In the genomic region with DNA sequence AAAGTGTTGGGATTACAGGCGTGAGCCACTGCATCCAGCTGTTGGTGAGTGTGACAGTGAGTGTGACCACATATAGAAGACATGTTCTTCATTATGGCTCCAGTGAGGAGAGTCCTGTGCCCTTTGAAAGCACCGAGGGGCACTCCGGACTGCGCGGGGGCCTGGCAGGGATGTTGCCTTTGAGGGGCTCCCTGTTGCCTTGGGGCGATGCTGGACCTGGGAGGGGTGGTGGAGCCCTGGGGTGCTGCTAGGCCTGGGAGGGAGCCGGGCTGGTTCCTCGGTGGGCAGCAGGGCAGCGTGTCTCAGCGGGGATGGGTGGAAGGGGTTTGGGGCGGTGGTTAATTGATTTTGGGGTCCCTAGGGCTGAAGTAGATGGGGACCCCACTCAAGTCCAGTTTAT, we compare ENCODE assay signal across 39 cellular contexts. TPM values are rescaled to one million over a fixed set of nuclear protein-coding genes. Genes with fewer than 3 reads are reported as not detected.
"Had no signal": no experiment of that assay in that cellular context is flagged by ENCODE, and none has a peak within 500 bp of the region (broad histone marks: within the 10 kb centered on the region; RNA-seq: fewer than 3 reads in every experiment).

No MANE protein-coding gene starts in this region.

- H3K9me3 Mint-ChIP-seq: activated B cell treated with CpG ODN at 0.5 μM for 24 hours; activated CD4-positive, alpha-beta memory T cell treated with anti-CD3 and anti-CD28 coated beads for 36 hours; activated naive CD4-positive, alpha-beta T cell treated with anti-CD3 and anti-CD28 coated beads for 36 hours; activated naive CD4-positive, alpha-beta T cell treated with anti-CD3 and anti-CD28 coated beads, Interleukin-2, amount 50 U/mL, for 72 hours; activated T-cell treated with anti-CD3 and anti-CD28 coated beads, Interleukin-2, amount 50 U/mL, for 4 hours; activated T-helper 17 cell treated with anti-CD3 and anti-CD28 coated beads, Interleukin-2, amount 50 U/mL, for 72 hours; central memory CD8-positive, alpha-beta T cell had no signal

- H3K4me1 ChIP-seq: adrenal gland had no signal

- H3K36me3 ChIP-seq: adrenal gland, cardiac muscle cell had no signal

- H3K4me3 Mint-ChIP-seq: activated B cell treated with CpG ODN at 0.5 μM for 24 hours; activated CD4-positive, alpha-beta memory T cell treated with anti-CD3 and anti-CD28 coated beads for 36 hours; activated CD4-positive, alpha-beta T cell treated with anti-CD3 and anti-CD28 coated beads, Interleukin-2, amount 10 ng/mL, durations not matched to agents 24 days and 14 days; activated CD8-positive, alpha-beta T cell treated with anti-CD3 and anti-CD28 coated beads for 36 hours; activated naive CD4-positive, alpha-beta T cell treated with anti-CD3 and anti-CD28 coated beads for 36 hours; activated naive CD8-positive, alpha-beta T cell treated with anti-CD3 and anti-CD28 coated beads, Interleukin-2, amount 10 ng/mL, durations not matched to agents 7 days and 5 days; activated T-cell treated with anti-CD3 and anti-CD28 coated beads, Interleukin-2, amount 50 U/mL, for 4 hours; activated T-cell treated with anti-CD3 and anti-CD28 coated beads, Interleukin-2, amount 50 U/mL, for 72 hours; activated T-helper 1 cell treated with anti-CD3 and anti-CD28 coated beads, Interleukin-12 subunit alpha, Interleukin-12 subunit beta, Interleukin-2, Interleukin-4 antibody, amounts not matched to agents 30 ng/mL and 10 ng/mL and 1 ng/mL, durations not matched to agents 14 hours and 24 hours and 36 hours; activated T-helper 17 cell treated with anti-CD3 and anti-CD28 coated beads, Interleukin-2, amount 50 U/mL, for 72 hours; brain; central memory CD8-positive, alpha-beta T cell; T-helper 1 cell treated with Interleukin-12 subunit alpha and Interleukin-12 subunit beta and Interleukin-4 antibody, amounts not matched to agents 30 μg/mL and 1 μg/mL, for 36 hours; T-helper 2 cell treated with Interferon-gamma antibody and Interleukin-4, amounts not matched to agents 5 μg/mL and 100 μg/mL, for 36 hours had no signal

- DNase-seq: activated B cell treated with CpG ODN at 0.5 μM for 24 hours; activated CD4-positive, alpha-beta memory T cell treated with anti-CD3 and anti-CD28 coated beads for 36 hours; activated CD4-positive, alpha-beta T cell treated with anti-CD3 and anti-CD28 coated beads for 4 hours; activated CD4-positive, alpha-beta T cell treated with anti-CD3 and anti-CD28 coated beads, Interleukin-2, amount 10 ng/mL, durations not matched to agents 24 days and 14 days; activated CD4-positive, alpha-beta T cell treated with anti-CD3 and anti-CD28 coated beads, Interleukin-2, amount 50 U/mL, for 1 hour; activated CD4-positive, alpha-beta T cell treated with anti-CD3 and anti-CD28 coated beads, Interleukin-2, amount 50 U/mL, for 4 hours; activated CD4-positive, CD25-positive, alpha-beta regulatory T cell treated with anti-CD3 and anti-CD28 coated beads, Interleukin-2, amount 50 U/mL, for 72 hours; activated CD8-positive, alpha-beta memory T cell treated with anti-CD3 and anti-CD28 coated beads, Interleukin-2, amount 50 U/mL, for 4 hours; activated CD8-positive, alpha-beta T cell treated with anti-CD3 and anti-CD28 coated beads for 36 hours; activated effector memory CD4-positive, alpha-beta T cell treated with anti-CD3 and anti-CD28 coated beads, Interleukin-2, amount 50 U/mL, for 16 hours; activated gamma-delta T cell treated with Interleukin-2 at 50 U/mL for 16 hours; activated naive CD4-positive, alpha-beta T cell; activated naive CD4-positive, alpha-beta T cell treated with anti-CD3 and anti-CD28 coated beads for 36 hours; activated naive CD4-positive, alpha-beta T cell treated with anti-CD3 and anti-CD28 coated beads, Interleukin-2, amount 50 U/mL, for 16 hours; activated naive CD8-positive, alpha-beta T cell treated with anti-CD3 and anti-CD28 coated beads, Interleukin-2, amount 10 ng/mL, durations not matched to agents 7 days and 5 days; activated T-cell treated with anti-CD3 and anti-CD28 coated beads for 4 hours; activated T-cell treated with anti-CD3 and anti-CD28 coated beads, Interleukin-2, amount 50 U/mL, for 1 hour; activated T-cell treated with anti-CD3 and anti-CD28 coated beads, Interleukin-2, amount 50 U/mL, for 4 hours; activated T-cell treated with anti-CD3 and anti-CD28 coated beads, Interleukin-2, amount 50 U/mL, for 72 hours; adrenal gland; amniotic stem cell; aorta; caudate nucleus; cerebellar nuclear complex; T-helper 1 cell; T-helper 2 cell; T-helper 9 cell had no signal

- ATAC-seq: activated CD8-positive, alpha-beta T cell treated with anti-CD3 and anti-CD28 coated beads for 36 hours; activated naive CD4-positive, alpha-beta T cell treated with anti-CD3 and anti-CD28 coated beads, Interleukin-2, amount 50 U/mL, for 72 hours; activated T-cell treated with anti-CD3 and anti-CD28 coated beads, Interleukin-2, amount 50 U/mL, for 4 hours; activated T-cell treated with anti-CD3 and anti-CD28 coated beads, Interleukin-2, amount 50 U/mL, for 72 hours; activated T-helper 17 cell treated with anti-CD3 and anti-CD28 coated beads, Interleukin-2, amount 50 U/mL, for 72 hours had no signal

- H3K4me1 Mint-ChIP-seq: activated B cell treated with CpG ODN at 0.5 μM for 24 hours; activated CD4-positive, alpha-beta T cell treated with anti-CD3 and anti-CD28 coated beads, Interleukin-2, amount 10 ng/mL, durations not matched to agents 24 days and 14 days; activated naive CD8-positive, alpha-beta T cell treated with anti-CD3 and anti-CD28 coated beads, Interleukin-2, amount 10 ng/mL, durations not matched to agents 7 days and 5 days; activated T-helper 17 cell treated with anti-CD3 and anti-CD28 coated beads, Interleukin-2, amount 50 U/mL, for 72 hours; central memory CD8-positive, alpha-beta T cell had no signal

- H3K27me3 ChIP-seq: adrenal gland, cardiac muscle cell had no signal

- H3K27ac Mint-ChIP-seq: activated B cell treated with CpG ODN at 0.5 μM for 24 hours; activated CD4-positive, alpha-beta memory T cell treated with anti-CD3 and anti-CD28 coated beads for 36 hours; activated CD4-positive, alpha-beta T cell treated with anti-CD3 and anti-CD28 coated beads, Interleukin-2, amount 10 ng/mL, durations not matched to agents 24 days and 14 days; activated CD8-positive, alpha-beta T cell treated with anti-CD3 and anti-CD28 coated beads for 36 hours; activated naive CD4-positive, alpha-beta T cell treated with anti-CD3 and anti-CD28 coated beads for 36 hours; activated naive CD4-positive, alpha-beta T cell treated with anti-CD3 and anti-CD28 coated beads, Interleukin-2, amount 50 U/mL, for 72 hours; activated naive CD8-positive, alpha-beta T cell treated with anti-CD3 and anti-CD28 coated beads, Interleukin-2, amount 10 ng/mL, durations not matched to agents 7 days and 5 days; activated T-cell treated with anti-CD3 and anti-CD28 coated beads, Interleukin-2, amount 50 U/mL, for 72 hours; activated T-helper 1 cell treated with anti-CD3 and anti-CD28 coated beads, Interleukin-12 subunit alpha, Interleukin-12 subunit beta, Interleukin-2, Interleukin-4 antibody, amounts not matched to agents 30 ng/mL and 10 ng/mL and 1 ng/mL, durations not matched to agents 14 hours and 24 hours and 36 hours; activated T-helper 17 cell treated with anti-CD3 and anti-CD28 coated beads, Interleukin-2, amount 50 U/mL, for 72 hours; T-helper 1 cell treated with Interleukin-12 subunit alpha and Interleukin-12 subunit beta and Interleukin-4 antibody, amounts not matched to agents 30 μg/mL and 1 μg/mL, for 36 hours; T-helper 2 cell treated with Interferon-gamma antibody and Interleukin-4, amounts not matched to agents 5 μg/mL and 100 μg/mL, for 36 hours had no signal

- H3K4me3 ChIP-seq: adrenal gland, cardiac muscle cell had no signal

- H3K27ac ChIP-seq: adrenal gland, cardiac muscle cell, VCaP had no signal

- H3K36me3 Mint-ChIP-seq: activated CD4-positive, alpha-beta memory T cell treated with anti-CD3 and anti-CD28 coated beads for 36 hours; activated naive CD4-positive, alpha-beta T cell treated with anti-CD3 and anti-CD28 coated beads, Interleukin-2, amount 50 U/mL, for 72 hours; brain had no signal

- H3K27me3 Mint-ChIP-seq: activated CD4-positive, alpha-beta T cell treated with anti-CD3 and anti-CD28 coated beads, Interleukin-2, amount 10 ng/mL, durations not matched to agents 24 days and 14 days; activated CD8-positive, alpha-beta T cell treated with anti-CD3 and anti-CD28 coated beads for 36 hours; activated naive CD8-positive, alpha-beta T cell treated with anti-CD3 and anti-CD28 coated beads, Interleukin-2, amount 10 ng/mL, durations not matched to agents 7 days and 5 days had no signal

- H3K9me3 ChIP-seq: adrenal gland had no signal

RNA-seq across cellular contexts. Expression of gene CFAP74, which starts 25.5 kb away (rescaled TPM):
- total RNA-seq: activated B cell treated with CpG ODN at 0.5 μM for 24 hours; activated CD4-positive, alpha-beta memory T cell treated with anti-CD3 and anti-CD28 coated beads for 36 hours; activated CD4-positive, alpha-beta T cell treated with anti-CD3 and anti-CD28 coated beads, Interleukin-2, amount 10 ng/mL, durations not matched to agents 24 days and 14 days; activated CD8-positive, alpha-beta memory T cell treated with anti-CD3 and anti-CD28 coated beads for 36 hours; activated naive CD4-positive, alpha-beta T cell treated with anti-CD3 and anti-CD28 coated beads for 36 hours; activated naive CD4-positive, alpha-beta T cell treated with anti-CD3 and anti-CD28 coated beads, Interleukin-2, amount 50 U/mL, for 72 hours; activated naive CD8-positive, alpha-beta T cell treated with anti-CD3 and anti-CD28 coated beads, Interleukin-2, amount 10 ng/mL, durations not matched to agents 7 days and 5 days; activated T-cell treated with anti-CD3 and anti-CD28 coated beads, Interleukin-2, amount 50 U/mL, for 4 hours; activated T-cell treated with anti-CD3 and anti-CD28 coated beads, Interleukin-2, amount 50 U/mL, for 72 hours; activated T-helper 1 cell treated with anti-CD3 and anti-CD28 coated beads, Interleukin-12 subunit alpha, Interleukin-12 subunit beta, Interleukin-2, Interleukin-4 antibody, amounts not matched to agents 30 ng/mL and 10 ng/mL and 1 ng/mL, durations not matched to agents 14 hours and 24 hours and 36 hours; activated T-helper 17 cell treated with anti-CD3 and anti-CD28 coated beads, Interleukin-2, amount 50 U/mL, for 72 hours; bronchial epithelial cell; chondrocyte had no signal
- polyA plus RNA-seq: aorta had no signal

RNA-seq across cellular contexts. Expression of gene GABRD, which starts 41.0 kb away (rescaled TPM):
- total RNA-seq: activated B cell treated with CpG ODN at 0.5 μM for 24 hours; activated CD4-positive, alpha-beta memory T cell treated with anti-CD3 and anti-CD28 coated beads for 36 hours; activated CD4-positive, alpha-beta T cell treated with anti-CD3 and anti-CD28 coated beads, Interleukin-2, amount 10 ng/mL, durations not matched to agents 24 days and 14 days; activated CD8-positive, alpha-beta memory T cell treated with anti-CD3 and anti-CD28 coated beads for 36 hours; activated CD8-positive, alpha-beta T cell treated with anti-CD3 and anti-CD28 coated beads for 36 hours; activated naive CD4-positive, alpha-beta T cell treated with anti-CD3 and anti-CD28 coated beads for 36 hours; activated naive CD4-positive, alpha-beta T cell treated with anti-CD3 and anti-CD28 coated beads, Interleukin-2, amount 50 U/mL, for 72 hours; activated naive CD8-positive, alpha-beta T cell treated with anti-CD3 and anti-CD28 coated beads, Interleukin-2, amount 10 ng/mL, durations not matched to agents 7 days and 5 days; activated T-cell treated with anti-CD3 and anti-CD28 coated beads, Interleukin-2, amount 50 U/mL, for 4 hours; activated T-cell treated with anti-CD3 and anti-CD28 coated beads, Interleukin-2, amount 50 U/mL, for 72 hours; activated T-helper 17 cell treated with anti-CD3 and anti-CD28 coated beads, Interleukin-2, amount 50 U/mL, for 72 hours; bronchial epithelial cell; cardiac muscle cell; chondrocyte had no signal
- polyA plus RNA-seq: aorta, cardiac muscle cell had no signal

RNA-seq across cellular contexts. Expression of gene TMEM52, which starts 59.0 kb away (rescaled TPM):
- total RNA-seq: activated naive CD8-positive, alpha-beta T cell treated with anti-CD3 and anti-CD28 coated beads, Interleukin-2, amount 10 ng/mL, durations not matched to agents 7 days and 5 days; aorta had no signal
